ENCODE assay signal across 13 cellular contexts in genomic region chr2:60337142-60337497, GRCh38.
A peak's percentile ranks its signal among the peaks of the same experiment; 100 is the strongest.
DNase-seq lines count a peak whose midpoint lies in the region; ATAC-seq, FAIRE-seq and TF ChIP-seq lines count a peak whose summit lies in the region.
"Had no signal": no experiment of that assay in that cellular context is flagged by ENCODE, and none has a peak within 500 bp of the region (broad histone marks: within the 10 kb centered on the region; RNA-seq: fewer than 3 reads in every experiment).

No MANE protein-coding gene starts in this region.

- peak; percentile 63 for FAIRE-seq in GM12892 (lab: Jason Lieb, UNC)
- FAIRE-seq: small intestine had no signal

- no peak overlapping the region for H3K4me2 ChIP-seq in neural progenitor cell

- ATAC-seq in HG03064 (IDR thresholded peaks at IDR 0.05; ENCODE audit: low read depth, unreplicated experiment) (peak; percentile 53), GM19452 (IDR thresholded peaks at IDR 0.05; ENCODE audit: unreplicated experiment) (no peak)
- no peak for ATAC-seq in activated T-cell treated with anti-CD3 and anti-CD28 coated beads, Interleukin-2, amount 50 U/mL, for 4 hours
- ATAC-seq: stimulated activated naive CD8-positive, alpha-beta T cell treated with anti-CD3 and anti-CD28 coated beads, Interleukin-15, amount 100 ng/mL, for 72 hours had no signal

- H3K36me3 ChIP-seq in neural progenitor cell = no peaks in the 10 kb centered on the region
- no peaks in the 10 kb centered on the region for H3K36me3 ChIP-seq in prostate gland
- no peaks in the 10 kb centered on the region for H3K36me3 ChIP-seq in colonic mucosa

- TF ChIP-seq CTCF in neural progenitor cell (IDR thresholded peaks at IDR 0.05) = peak; percentile 47
- no peak for TF ChIP-seq CTCF in prostate gland (IDR thresholded peaks at IDR 0.05)
- no peak for TF ChIP-seq CTCF in colonic mucosa (IDR thresholded peaks at IDR 0.05)

- no peaks in the 10 kb centered on the region for H3K4me1 Mint-ChIP-seq in neural progenitor cell
- H3K4me1 Mint-ChIP-seq in activated T-cell treated with anti-CD3 and anti-CD28 coated beads, Interleukin-2, amount 50 U/mL, for 4 hours (ENCODE audit: low read depth) = no peaks in the 10 kb centered on the region
- H3K4me1 Mint-ChIP-seq: stimulated activated naive CD8-positive, alpha-beta T cell treated with anti-CD3 and anti-CD28 coated beads, Interleukin-15, amount 100 ng/mL, for 72 hours had no signal

- H3K27me3 ChIP-seq in neural progenitor cell (no peaks in the 10 kb centered on the region), prostate gland (replicated peaks; ENCODE audit: insufficient read depth) (no peaks in the 10 kb centered on the region), colonic mucosa (no peaks in the 10 kb centered on the region)

- H3K9me3 Mint-ChIP-seq in neural progenitor cell = no peaks in the 10 kb centered on the region
- H3K9me3 Mint-ChIP-seq in activated T-cell treated with anti-CD3 and anti-CD28 coated beads, Interleukin-2, amount 50 U/mL, for 4 hours = no peaks in the 10 kb centered on the region
- H3K9me3 Mint-ChIP-seq: stimulated activated naive CD8-positive, alpha-beta T cell treated with anti-CD3 and anti-CD28 coated beads, Interleukin-15, amount 100 ng/mL, for 72 hours had no signal

- H3K4me1 ChIP-seq in neural progenitor cell (peaks cover 7% of the 10 kb centered on the region), prostate gland (replicated peaks) (no peaks in the 10 kb centered on the region), colonic mucosa (no peaks in the 10 kb centered on the region)

- no peak overlapping the region for H2AFZ ChIP-seq in neural progenitor cell (replicated peaks)

- TF ChIP-seq POLR2A in GM12892 (IDR thresholded peaks at IDR 0.05; ENCODE audit: low read depth, low read length) = no peak
- no peak for TF ChIP-seq POLR2A in prostate gland (IDR thresholded peaks at IDR 0.05)

- H3K27ac ChIP-seq in neural progenitor cell (no peak overlapping the region), prostate gland (no peak overlapping the region), colonic mucosa (no peak overlapping the region)

- no peak overlapping the region for H3K27ac Mint-ChIP-seq in neural progenitor cell
- H3K27ac Mint-ChIP-seq: stimulated activated naive CD8-positive, alpha-beta T cell treated with anti-CD3 and anti-CD28 coated beads, Interleukin-15, amount 100 ng/mL, for 72 hours had no signal

- WGBS in prostate gland = 65% methylated on average over 4 of the region's 4 CpGs

- no peaks in the 10 kb centered on the region for H3K79me2 ChIP-seq in neural progenitor cell (ENCODE audit: low read depth)

- H3K4me3 Mint-ChIP-seq in neural progenitor cell = no peak overlapping the region
- H3K4me3 Mint-ChIP-seq in activated T-cell treated with anti-CD3 and anti-CD28 coated beads, Interleukin-2, amount 50 U/mL, for 4 hours = no peak overlapping the region
- H3K4me3 Mint-ChIP-seq: stimulated activated naive CD8-positive, alpha-beta T cell treated with anti-CD3 and anti-CD28 coated beads, Interleukin-15, amount 100 ng/mL, for 72 hours had no signal

- DNase-seq in GM12892 (ENCODE audit: insufficient read length) = no peak
- DNase-seq in UCSD-AML1 (lab: John Stamatoyannopoulos, UW; ENCODE audit: unreplicated experiment) = peak; percentile 23
- peak; percentile 52 for DNase-seq in neural progenitor cell (ENCODE audit: low spot score)
- no peak for DNase-seq in prostate gland (ENCODE audit: low spot score)
- DNase-seq in activated T-cell treated with anti-CD3 and anti-CD28 coated beads, Interleukin-2, amount 50 U/mL, for 4 hours = no peak
- DNase-seq in colonic mucosa = no peak
- DNase-seq: activated CD4-positive, alpha-beta T cell treated with anti-CD3 and anti-CD28 coated beads, Interleukin-2, amount 50 U/mL, for 1 hour; GDM1; mesenchymal stem cell; small intestine; stimulated activated naive CD8-positive, alpha-beta T cell treated with anti-CD3 and anti-CD28 coated beads, Interleukin-15, amount 100 ng/mL, for 72 hours had no signal

- intact Hi-C loops in prostate gland (cut with DNase I) (no loop called here), colonic mucosa (cut with DNase I) (no loop called here)

- no peaks in the 10 kb centered on the region for H3K36me3 Mint-ChIP-seq in neural progenitor cell
- H3K36me3 Mint-ChIP-seq in activated T-cell treated with anti-CD3 and anti-CD28 coated beads, Interleukin-2, amount 50 U/mL, for 4 hours (ENCODE audit: insufficient read depth) = no peaks in the 10 kb centered on the region

- no peaks in the 10 kb centered on the region for H4K20me1 ChIP-seq in neural progenitor cell (ENCODE audit: low read depth)

- H3K27me3 Mint-ChIP-seq in neural progenitor cell (ENCODE audit: insufficient read depth, low read depth) = no peaks in the 10 kb centered on the region
- no peaks in the 10 kb centered on the region for H3K27me3 Mint-ChIP-seq in activated T-cell treated with anti-CD3 and anti-CD28 coated beads, Interleukin-2, amount 50 U/mL, for 4 hours (ENCODE audit: low read depth)
- H3K27me3 Mint-ChIP-seq: stimulated activated naive CD8-positive, alpha-beta T cell treated with anti-CD3 and anti-CD28 coated beads, Interleukin-15, amount 100 ng/mL, for 72 hours had no signal

- H3K4me3 ChIP-seq in neural progenitor cell (no peak overlapping the region), prostate gland (no peak overlapping the region), colonic mucosa (no peak overlapping the region)

- H3F3A ChIP-seq in neural progenitor cell (ENCODE audit: low read depth) = no peaks in the 10 kb centered on the region

- no peak overlapping the region for H3K9ac ChIP-seq in neural progenitor cell
- no peak overlapping the region for H3K9ac ChIP-seq in colonic mucosa (ENCODE audit: low read depth in 2 of 2, low read length in 2 of 2)

- H3K9me3 ChIP-seq in neural progenitor cell (ENCODE audit: low read depth) (no peaks in the 10 kb centered on the region), prostate gland (no peaks in the 10 kb centered on the region), colonic mucosa (no peaks in the 10 kb centered on the region)

Comparison
In these comparisons a context has a peak if more than half of its experiments do, and no peak if none do; other contexts are left out.
1. DNase-seq: peak in UCSD-AML1 (single experiment) and neural progenitor cell (single experiment); none in GM12892 (single experiment), prostate gland (single experiment), activated T-cell treated with anti-CD3 and anti-CD28 coated beads, Interleukin-2, amount 50 U/mL, for 4 hours (single experiment) and colonic mucosa (single experiment).